In genomic region chr7:51316666-51317581, GRCh38 we compare ENCODE assay signal across 8 cellular contexts. TPM values are rescaled to one million over a fixed set of nuclear protein-coding genes. Genes with fewer than 3 reads are reported as not detected.
DNase-seq lines count a peak whose midpoint lies in the region; ATAC-seq, FAIRE-seq and TF ChIP-seq lines count a peak whose summit lies in the region.

COBL (minus strand) TSS chr7:51316809; CDS start chr7:51316633, 176 bp downstream.

- H3K4me1 ChIP-seq in muscle layer of duodenum (ENCODE audit: control insufficient read depth in 1 of 2, insufficient read depth in 2 of 2, low read length in 2 of 2) = peaks cover 4 to 27% of the 10 kb centered on the region in 2 donors
- H3K4me1 ChIP-seq in aorta (ENCODE audit: control insufficient read depth in 1 of 2, insufficient read depth in 2 of 2, low read length in 2 of 2) = no peaks in the 10 kb centered on the region

- TF ChIP-seq CTCF in endothelial cell (IDR thresholded peaks at IDR 0.05; ENCODE audit: unreplicated experiment) = no peak

- H3K4me3 Mint-ChIP-seq in endothelial cell (ENCODE audit: unreplicated experiment) = peak within 1 kb of the TSS; percentile 91

- no peak within 1 kb of the TSS for H3K27ac Mint-ChIP-seq in endothelial cell (ENCODE audit: unreplicated experiment)

- 4 to 5% methylated on average over 56 to 94 of the region's 94 CpGs for WGBS in aorta, 2 donors

- no peaks in the 10 kb centered on the region for H3K9me3 Mint-ChIP-seq in endothelial cell (ENCODE audit: unreplicated experiment)

- ATAC-seq in aorta (ENCODE audit: low FRiP score) (no peak), GM19035 (IDR thresholded peaks at IDR 0.05; ENCODE audit: unreplicated experiment) (no peak), GM18502 (IDR thresholded peaks at IDR 0.05; ENCODE audit: poor library complexity, unreplicated experiment) (no peak)

- DNase-seq in D341Med (ENCODE audit: low spot score) = peak; percentile 82
- peak; percentile 39 to 79 for DNase-seq in NCI-H526 (lab: John Stamatoyannopoulos, UW)
- DNase-seq in endothelial cell (ENCODE audit: low spot score) = peak; percentile 17
- DNase-seq in aorta = no peak
- no peak for DNase-seq in HTR-8/SVneo (ENCODE audit: insufficient read length, low spot score)

- intact Hi-C loops in aorta (cut with DNase I) = no loop called here

- peaks cover 9% of the 10 kb centered on the region for H3K27me3 Mint-ChIP-seq in endothelial cell (ENCODE audit: unreplicated experiment)

- no peaks in the 10 kb centered on the region for H3K36me3 Mint-ChIP-seq in endothelial cell (ENCODE audit: low read depth, unreplicated experiment)

- H3K4me1 Mint-ChIP-seq in endothelial cell (ENCODE audit: unreplicated experiment) = no peaks in the 10 kb centered on the region

- peak within 1 kb of the TSS; percentile 76 for H3K27ac ChIP-seq in muscle layer of duodenum (ENCODE audit: low read length)
- no peak within 1 kb of the TSS for H3K27ac ChIP-seq in aorta (ENCODE audit: low read depth in 1 of 2, low read length in 2 of 2)

- no peak for FAIRE-seq in HTR-8/SVneo (lab: Jason Lieb, UNC)

- H3K9me3 ChIP-seq in muscle layer of duodenum (ENCODE audit: control insufficient read depth in 1 of 2, low read length in 2 of 2) (no peaks in the 10 kb centered on the region), aorta (ENCODE audit: control insufficient read depth, low read length) (no peaks in the 10 kb centered on the region)

- H3K36me3 ChIP-seq in muscle layer of duodenum (ENCODE audit: control insufficient read depth in 1 of 2, insufficient read depth in 2 of 2, low read length in 2 of 2) (no peaks in the 10 kb centered on the region), aorta (ENCODE audit: control insufficient read depth in 1 of 2, insufficient read depth in 2 of 2, low read length in 1 of 2) (no peaks in the 10 kb centered on the region)

- H3K27me3 ChIP-seq in muscle layer of duodenum (ENCODE audit: low read depth, low read length) (peaks cover 5% of the 10 kb centered on the region), aorta (ENCODE audit: control insufficient read depth in 1 of 2, insufficient read depth in 2 of 2, low read length in 1 of 2) (no peaks in the 10 kb centered on the region)

- H3K4me3 ChIP-seq in muscle layer of duodenum (ENCODE audit: low read depth in 1 of 2, low read length in 2 of 2) (peak within 1 kb of the TSS; percentile 73 to 84), aorta (ENCODE audit: low read length in 2 of 2) (peak within 1 kb of the TSS; percentile 30 to 33)

RNA-seq across cellular contexts. Expression of gene COBL, which starts in this region (rescaled TPM):
- total RNA-seq in endothelial cell (ENCODE audit: unreplicated experiment) = 1.8 TPM
- 1 to 10 TPM in 1 of 2 donors, under 1 TPM in 1; 0.75 to 1.5 TPM for total RNA-seq in aorta
- 1 to 10 TPM in 1 of 2 donors, under 1 TPM in 1; 0.31 to 5.3 TPM for polyA plus RNA-seq in aorta

Comparison
In these comparisons a context has a peak if more than half of its experiments do, and no peak if none do; other contexts are left out.
1. DNase-seq: peak in D341Med (single experiment), NCI-H526 (2 of 2) and endothelial cell (single experiment); none in aorta (0 of 2) and HTR-8/SVneo (single experiment).